ENCODE assay signal across 1 cellular context in the genomic region with DNA sequence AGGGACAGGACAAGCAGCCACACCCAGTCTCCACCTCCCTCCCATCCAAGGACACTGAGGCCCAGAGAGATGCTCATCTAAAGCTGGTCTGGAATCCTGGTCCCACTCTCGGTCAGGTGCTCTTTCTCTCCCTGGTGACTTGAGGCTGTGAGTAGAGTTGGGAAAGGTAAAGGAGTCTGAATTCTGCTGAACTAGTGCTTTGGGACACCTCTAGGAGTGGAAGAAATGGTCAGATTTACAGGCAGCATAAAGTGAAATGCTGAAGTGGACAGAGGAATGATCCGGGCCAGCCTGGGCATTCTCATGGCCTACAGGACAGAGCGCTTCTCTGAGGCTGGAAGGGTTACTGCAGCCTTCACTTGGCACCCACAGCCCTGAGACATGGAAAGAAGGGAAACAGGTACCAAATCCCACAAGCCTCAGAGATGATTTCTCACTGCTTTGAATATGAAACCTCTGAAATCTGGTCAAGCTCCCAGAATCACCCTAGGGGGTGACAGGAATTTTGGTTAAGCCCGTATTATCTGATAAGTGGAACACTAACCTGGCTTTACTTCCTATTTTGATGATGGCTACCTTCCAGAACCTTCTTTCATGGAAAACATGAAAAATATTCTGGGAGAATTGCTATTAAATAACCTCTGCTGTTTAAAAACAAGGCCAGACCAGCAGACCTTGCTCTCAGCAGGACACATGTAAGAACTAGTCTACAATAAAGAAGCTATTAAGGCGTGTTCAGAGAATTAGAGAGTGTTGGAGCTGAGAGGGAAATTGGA.
TF ChIP-seq lines count a peak whose summit lies in the region.

No MANE protein-coding gene starts in this region.

TF ChIP-seq in SK-N-SH, 30 proteins besides CTCF, POLR2A, EP300 and RAD21:
- TF ChIP-seq TCF12 (IDR thresholded peaks at IDR 0.05) (peak; percentile 14; the same call in 1 of the 2 replicates), YY1 (IDR thresholded peaks at IDR 0.05; ENCODE audit: low read depth) (no peak), ELF1 (IDR thresholded peaks at IDR 0.05) (no peak)
- TF ChIP-seq, protein P1, sequence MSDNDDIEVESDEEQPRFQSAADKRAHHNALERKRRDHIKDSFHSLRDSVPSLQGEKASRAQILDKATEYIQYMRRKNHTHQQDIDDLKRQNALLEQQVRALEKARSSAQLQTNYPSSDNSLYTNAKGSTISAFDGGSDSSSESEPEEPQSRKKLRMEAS (IDR thresholded peaks at IDR 0.05; ENCODE audit: low read depth): no peak
